ENCODE assay signal across 2 cellular contexts in genomic region chr2:71696381-71696780, GRCh38.
A peak's percentile ranks its signal among the peaks of the same experiment; 100 is the strongest.
TF ChIP-seq lines count a peak whose summit lies in the region.

No MANE protein-coding gene starts in this region.

TF ChIP-seq in HEK293, 187 proteins besides CTCF, POLR2A, EP300 and RAD21:
- no peak for TF ChIP-seq ZEB2 (tag by site-specific recombination; IDR thresholded peaks at IDR 0.05)
- peak; percentile 95 for TF ChIP-seq ZNF449 (tag by site-specific recombination; IDR thresholded peaks at IDR 0.05)

TF ChIP-seq in H1, 55 proteins besides CTCF, POLR2A, EP300 and RAD21:
- TF ChIP-seq CHD1 (IDR thresholded peaks at IDR 0.05; ENCODE audit: low read depth, low read length) = no peak
- no peak for TF ChIP-seq CBX8 (IDR thresholded peaks at IDR 0.05; ENCODE audit: borderline replicate concordance, low read depth, low read length)
TF ChIP-seq in H1: peak in this region for 0.
